ENCODE assay signal across 8 cellular contexts in the genomic region with DNA sequence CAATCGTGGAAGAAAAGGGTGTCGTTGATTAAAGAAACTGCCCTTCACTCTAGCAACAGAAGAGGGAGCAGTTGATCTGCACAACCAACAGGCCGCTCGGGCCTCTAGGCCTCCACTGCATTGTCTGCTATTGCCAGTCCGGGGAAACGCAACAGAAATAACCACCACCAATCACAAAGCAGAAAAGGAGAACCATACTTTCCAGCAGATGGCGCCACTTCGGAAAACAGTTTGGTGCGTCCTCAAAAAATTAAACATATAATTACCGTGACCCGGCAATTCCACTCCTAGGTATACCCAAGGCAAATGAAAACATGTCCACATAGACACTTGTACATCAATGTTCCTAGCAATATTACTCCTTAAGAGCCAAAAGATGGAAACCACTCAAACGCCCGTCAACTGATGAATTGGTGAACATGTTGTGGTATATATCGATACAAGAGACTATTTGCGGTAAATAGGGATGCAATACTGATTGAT.
DNase-seq lines count a peak whose midpoint lies in the region; ATAC-seq and TF ChIP-seq lines count a peak whose summit lies in the region.

No MANE protein-coding gene starts in this region.

- H3K23me2 ChIP-seq in H9 (ENCODE audit: insufficient read length, low read depth, low read length, poor library complexity, severe bottlenecking) = no peaks in the 10 kb centered on the region

- TF ChIP-seq CTCF in H9 (conservative IDR thresholded peaks at IDR 0.05) (peak; percentile 98), heart right ventricle (IDR thresholded peaks at IDR 0.05) (peak; percentile 68 to 90 (median 78)), psoas muscle (IDR thresholded peaks at IDR 0.05) (peak; percentile 58)

- H3K9me3 ChIP-seq in H9 (ENCODE audit: control insufficient read depth, low read depth, low read length) (no peaks in the 10 kb centered on the region), adipocyte (ENCODE audit: control insufficient read depth, low read length) (no peaks in the 10 kb centered on the region), heart right ventricle (no peaks in the 10 kb centered on the region), psoas muscle (no peaks in the 10 kb centered on the region)

- no peak overlapping the region for H3K56ac ChIP-seq in H9 (ENCODE audit: insufficient read length, low read depth, low read length)

- no CpG with 5 or more reads among the region's 15 CpGs for WGBS in H9 (ENCODE audit: extremely low coverage, insufficient read length, low lambda C conversion rate)
- WGBS in heart right ventricle, 2 donors = 39 to 42% methylated on average over 15 of the region's 15 CpGs
- 51 to 57% (median 56%) methylated on average over 15 of the region's 15 CpGs for WGBS in psoas muscle, 3 donors

- no peak overlapping the region for H4K8ac ChIP-seq in H9 (replicated peaks; ENCODE audit: insufficient read length, low read depth, low read length)

- no peak overlapping the region for H4K91ac ChIP-seq in H9 (ENCODE audit: insufficient read length, low read depth, low read length)

- no peaks in the 10 kb centered on the region for H3K79me1 ChIP-seq in H9 (ENCODE audit: insufficient read depth, low read depth, low read length, poor library complexity, severe bottlenecking)

- H3K36me3 ChIP-seq in adipocyte (ENCODE audit: control insufficient read depth, insufficient read depth, low read length, severe bottlenecking) = no peaks in the 10 kb centered on the region
- no peaks in the 10 kb centered on the region for H3K36me3 ChIP-seq in heart right ventricle
- no peaks in the 10 kb centered on the region for H3K36me3 ChIP-seq in psoas muscle (ENCODE audit: insufficient read depth in 1 of 2, low read depth in 1 of 2)

- no peak overlapping the region for H3T11ph ChIP-seq in H9 (ENCODE audit: low read length)

- H3K18ac ChIP-seq in H9 (ENCODE audit: insufficient read length, low read depth, low read length) = no peak overlapping the region

- H3K79me2 ChIP-seq in H9 (ENCODE audit: insufficient read depth, low read length) = no peaks in the 10 kb centered on the region

- no peak overlapping the region for H3K14ac ChIP-seq in H9 (ENCODE audit: insufficient read depth, low read length)

- H3K4me1 ChIP-seq in H9 (ENCODE audit: insufficient read depth, low read length) (peaks cover 10% of the 10 kb centered on the region; the same call in 1 of the 2 replicates), adipocyte (ENCODE audit: control insufficient read depth, insufficient read depth, low read length) (peaks cover 10% of the 10 kb centered on the region), heart right ventricle (peaks cover 0 to 7% (median 0%) of the 10 kb centered on the region in 9 donors), psoas muscle (no peaks in the 10 kb centered on the region)

- no peak overlapping the region for H2BK15ac ChIP-seq in H9 (ENCODE audit: low read depth, low read length)

- no peak overlapping the region for H2BK20ac ChIP-seq in H9 (ENCODE audit: low read depth, low read length, poor library complexity, severe bottlenecking)

- H3K27me3 ChIP-seq in H9 (ENCODE audit: insufficient read depth, low read length) (no peaks in the 10 kb centered on the region), adipocyte (replicated peaks; ENCODE audit: control insufficient read depth, insufficient read depth, low read length) (peaks cover 7% of the 10 kb centered on the region), heart right ventricle (peaks cover 0 to 18% (median 0%) of the 10 kb centered on the region in 7 donors), psoas muscle (ENCODE audit: insufficient read depth in 3 of 3, low read length in 2 of 3) (peaks cover 0 to 6% (median 0%) of the 10 kb centered on the region in 3 donors)

- H3K36me3 Mint-ChIP-seq in H9 (ENCODE audit: insufficient read depth in 1 of 3, low read depth in 3 of 3) = no peaks in the 10 kb centered on the region
- H3K36me3 Mint-ChIP-seq in naive thymus-derived CD8-positive, alpha-beta T cell = no peaks in the 10 kb centered on the region

- H4K5ac ChIP-seq in H9 (ENCODE audit: insufficient read length, low read depth, low read length) = no peak overlapping the region

- H4K20me1 ChIP-seq in H9 (ENCODE audit: control insufficient read depth, insufficient read depth, insufficient read length) = no peaks in the 10 kb centered on the region

- ATAC-seq in heart right ventricle (peak; percentile 73 to 95 (median 92)), psoas muscle (peak in 1 of 4 donors; percentile 49)
- ATAC-seq in naive thymus-derived CD8-positive, alpha-beta T cell = no peak

- H3K27ac ChIP-seq in H9 (ENCODE audit: insufficient read length, low read depth, low read length) (no peak overlapping the region), heart right ventricle (no peak overlapping the region), psoas muscle (no peak overlapping the region)

- H3K9me3 Mint-ChIP-seq in H9 = no peaks in the 10 kb centered on the region
- no peaks in the 10 kb centered on the region for H3K9me3 Mint-ChIP-seq in naive thymus-derived CD8-positive, alpha-beta T cell

- peaks cover 4% of the 10 kb centered on the region; the same call in 1 of the 2 replicates for H3K27me3 Mint-ChIP-seq in H9 (ENCODE audit: low read depth)
- H3K27me3 Mint-ChIP-seq in naive thymus-derived CD8-positive, alpha-beta T cell = peaks cover 7 to 33% (median 26%) of the 10 kb centered on the region in 5 donors

- no peak overlapping the region for H2AFZ ChIP-seq in H9 (ENCODE audit: low read length)

- H3K4me3 ChIP-seq in adipocyte (ENCODE audit: low read length) = no peak overlapping the region
- H3K4me3 ChIP-seq in heart right ventricle = no peak overlapping the region
- no peak overlapping the region for H3K4me3 ChIP-seq in psoas muscle

- H3K4me1 Mint-ChIP-seq in H9 = peaks cover 22 to 32% of the 10 kb centered on the region in 2 experiments
- peaks cover 0 to 2% (median 0%) of the 10 kb centered on the region in 4 donors for H3K4me1 Mint-ChIP-seq in naive thymus-derived CD8-positive, alpha-beta T cell

- intact Hi-C loops in heart right ventricle (cut with DNase I) (loop anchor here in 7 of 10 donors (1.0 to 10.0 kb wide), 9 partner anchors 258 to 409 kb away; no protein-coding TSS in a partner anchor), psoas muscle (cut with DNase I) (loop anchor here in 1 of 2 donors (10.0 kb wide), 2 partner anchors 267 to 407 kb away; no protein-coding TSS in a partner anchor)

- no peak overlapping the region for H3K23ac ChIP-seq in H9 (ENCODE audit: insufficient read length, low read depth, low read length)

- H3K4me2 ChIP-seq in H9 (ENCODE audit: insufficient read depth, insufficient read length, low read length) = no peak overlapping the region

- POLR2A ChIA-PET in naive thymus-derived CD8-positive, alpha-beta T cell (lab: Charles Lee) = no interaction called here

- H2BK120ac ChIP-seq in H9 (ENCODE audit: low read depth, low read length, poor library complexity, severe bottlenecking) = no peak overlapping the region

- no peak overlapping the region for H3K27ac Mint-ChIP-seq in H9
- H3K27ac Mint-ChIP-seq in naive thymus-derived CD8-positive, alpha-beta T cell = no peak overlapping the region

- H2BK5ac ChIP-seq in H9 (ENCODE audit: insufficient read length, low read length) = no peak overlapping the region

- H3K9ac ChIP-seq in H9 (ENCODE audit: extremely low read depth, insufficient read length, low read length) = no peak overlapping the region
- no peak overlapping the region for H3K9ac ChIP-seq in adipocyte (ENCODE audit: low read length)

- H2BK12ac ChIP-seq in H9 (ENCODE audit: insufficient read length, low read depth, low read length) = no peak overlapping the region

- H3K4me3 Mint-ChIP-seq in H9 = no peak overlapping the region
- H3K4me3 Mint-ChIP-seq in naive thymus-derived CD8-positive, alpha-beta T cell = no peak overlapping the region

- H2AK5ac ChIP-seq in H9 (ENCODE audit: insufficient read length, low read length) = no peak overlapping the region

- DNase-seq in DMS 273 (lab: John Stamatoyannopoulos, UW; ENCODE audit: unreplicated experiment) (peak; percentile 86), H9 (peak; percentile 91), NCI-H526 (lab: John Stamatoyannopoulos, UW) (peak; percentile 83 to 91), adipocyte (ENCODE audit: low read depth) (peak; percentile 91), heart right ventricle (peak; percentile 48 to 74), psoas muscle (peak in 1 of 2 donors; percentile 31), GF-D8 (lab: John Stamatoyannopoulos, UW) (no peak)
- DNase-seq in naive thymus-derived CD8-positive, alpha-beta T cell = no peak

- H3K4ac ChIP-seq in H9 (ENCODE audit: low read depth, low read length) = no peak overlapping the region

Comparison
In these comparisons a context has a peak if more than half of its experiments do, and no peak if none do; other contexts are left out.
1. DNase-seq: peak in DMS 273 (single experiment), H9 (single experiment), NCI-H526 (2 of 2), adipocyte (single experiment) and heart right ventricle (2 of 2); none in naive thymus-derived CD8-positive, alpha-beta T cell (0 of 10) and GF-D8 (single experiment).
2. ATAC-seq: peak in heart right ventricle (8 of 8); none in naive thymus-derived CD8-positive, alpha-beta T cell (0 of 2).
3. Peak in every context shown above with its lines, with median percentiles within 50 percentile points of each other: CTCF ChIP-seq.